ENCODE assay signal across 19 cellular contexts in the genomic region with DNA sequence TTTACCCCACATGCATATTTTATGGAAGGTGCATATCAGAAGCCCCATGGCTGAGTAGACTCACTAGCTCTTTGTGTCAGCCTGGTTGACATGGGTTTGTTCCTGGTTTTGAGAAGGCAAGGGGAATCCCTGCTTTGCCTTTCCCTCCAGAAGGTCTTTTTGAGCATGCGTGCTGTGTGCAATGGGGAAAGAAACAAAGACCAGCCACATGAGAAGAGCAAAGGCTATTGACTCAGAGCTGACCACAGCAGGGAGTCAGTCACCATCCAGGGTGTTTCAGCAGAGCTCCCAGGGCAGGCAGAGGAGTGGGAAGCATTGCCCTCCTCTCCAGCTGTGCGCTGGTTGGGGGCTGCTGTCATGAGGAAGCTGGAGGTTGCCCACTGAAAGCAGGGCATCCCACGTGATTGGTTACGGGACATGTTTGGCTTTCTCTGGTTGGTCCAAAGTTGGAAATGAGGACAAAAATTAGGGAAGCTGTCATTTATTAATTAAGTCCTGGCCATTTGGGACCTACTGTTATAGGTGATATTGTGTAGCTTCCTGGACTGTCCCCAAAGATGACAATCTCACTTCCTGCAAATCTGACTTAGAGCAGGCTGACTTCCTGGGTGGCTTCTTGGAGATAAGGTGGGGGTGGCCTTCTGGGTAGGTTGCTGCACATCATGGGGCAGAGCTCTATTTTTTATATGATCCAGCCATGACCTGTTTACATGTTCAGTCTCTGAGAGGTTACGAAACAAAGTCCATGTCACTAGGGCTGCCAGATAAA. TPM values are rescaled to one million over a fixed set of nuclear protein-coding genes. Genes with fewer than 3 reads are reported as not detected.
DNase-seq lines count a peak whose midpoint lies in the region; ATAC-seq, FAIRE-seq and TF ChIP-seq lines count a peak whose summit lies in the region.
"Had no signal": no experiment of that assay in that cellular context is flagged by ENCODE, and none has a peak within 500 bp of the region (broad histone marks: within the 10 kb centered on the region; RNA-seq: fewer than 3 reads in every experiment).

No MANE protein-coding gene starts in this region.

- ATAC-seq in GM19463 (IDR thresholded peaks at IDR 0.05; ENCODE audit: unreplicated experiment): peak; percentile 48
- ATAC-seq in HG02884 (IDR thresholded peaks at IDR 0.05; ENCODE audit: unreplicated experiment): no peak
- ATAC-seq: left cardiac atrium had no signal

- DNase-seq in GM12864 (ENCODE audit: low read depth) (peak; percentile 29), NCI-H146 (lab: John Stamatoyannopoulos, UW) (peak; percentile 63), coronary artery (ENCODE audit: low spot score) (peak; percentile 29), BE2C (no peak), D721Med (ENCODE audit: insufficient read length, low spot score) (no peak)
- DNase-seq in effector CD4-positive, alpha-beta T cell: no peak
- DNase-seq: activated CD4-positive, alpha-beta T cell treated with anti-CD3 and anti-CD28 coated beads for 4 hours; activated naive CD4-positive, alpha-beta T cell; aorta; EL; esophagus squamous epithelium; left cardiac atrium; NCI-H1930; NCI-H446; posterior cingulate gyrus; upper lobe of left lung had no signal

- no peaks in the 10 kb centered on the region for H3K9me3 ChIP-seq in BE2C
- H3K9me3 ChIP-seq: esophagus squamous epithelium, upper lobe of left lung had no signal

- no peaks in the 10 kb centered on the region for H3K4me1 ChIP-seq in BE2C
- H3K4me1 ChIP-seq: esophagus squamous epithelium, upper lobe of left lung had no signal

- TF ChIP-seq CTCF in GM12864 (IDR thresholded peaks at IDR 0.05; ENCODE audit: low read depth, low read length, missing control alignments): no peak
- no peak for TF ChIP-seq CTCF in coronary artery (IDR thresholded peaks at IDR 0.05)
- TF ChIP-seq CTCF in BE2C (IDR thresholded peaks at IDR 0.05; ENCODE audit: low read depth, low read length): no peak
- TF ChIP-seq CTCF in D721Med (IDR thresholded peaks at IDR 0.05; ENCODE audit: insufficient read depth, missing control alignments): no peak

- no peaks in the 10 kb centered on the region for H3K36me3 ChIP-seq in BE2C

- no peak overlapping the region for H3K4me3 ChIP-seq in GM12864 (ENCODE audit: low read depth, low read length)
- no peak overlapping the region for H3K4me3 ChIP-seq in coronary artery
- H3K4me3 ChIP-seq in BE2C (ENCODE audit: low read depth, low read length): no peak overlapping the region
- H3K4me3 ChIP-seq: esophagus squamous epithelium, skin epidermis, upper lobe of left lung had no signal

- FAIRE-seq in D721Med (lab: Jason Lieb, UNC): no peak

- H3K27me3 ChIP-seq in BE2C: no peaks in the 10 kb centered on the region; the same call in 1 of the 2 replicates
- H3K27me3 ChIP-seq: esophagus squamous epithelium, upper lobe of left lung had no signal

- no peak overlapping the region for H3K27ac ChIP-seq in coronary artery
- H3K27ac ChIP-seq: esophagus squamous epithelium, skin epidermis, upper lobe of left lung had no signal

RNA-seq across cellular contexts. Expression of gene TDRD7, which starts 48.9 kb away (rescaled TPM):
- 0.42 TPM for polyA plus RNA-seq in BE2C (2012; ENCODE audit: insufficient read depth, insufficient read length, low read depth)

RNA-seq across cellular contexts. Expression of gene CCDC180, which starts 55.5 kb away (rescaled TPM):
- 1.1 TPM for polyA plus RNA-seq in BE2C (2012; ENCODE audit: insufficient read depth, insufficient read length, low read depth)

Comparison
In these comparisons a context has a peak if more than half of its experiments do, and no peak if none do; other contexts are left out.
1. DNase-seq: peak in GM12864 (single experiment), NCI-H146 (single experiment) and coronary artery (single experiment); none in BE2C (single experiment), effector CD4-positive, alpha-beta T cell (single experiment) and D721Med (single experiment).